8 cellular contexts compared by ENCODE assay signal in genomic region chr4:101279377-101279871, GRCh38.
DNase-seq lines count a peak whose midpoint lies in the region; ATAC-seq lines count a peak whose summit lies in the region.

No MANE protein-coding gene starts in this region.

- DNase-seq in stimulated activated CD4-positive, alpha-beta T cell treated with anti-CD3 and anti-CD28 coated beads, Interleukin-1b, Interleukin-23, amount 100 ng/mL, for 48 hours = peak; percentile 5
- DNase-seq in stimulated activated CD4-positive, alpha-beta T cell treated with anti-CD3 and anti-CD28 coated beads, Interleukin-12 subunit alpha, Interleukin-12 subunit beta, amount 100 ng/mL, for 4 hours = no peak
- DNase-seq in activated CD8-positive, alpha-beta T cell treated with anti-CD3 and anti-CD28 coated beads, Interleukin-2, amount 10 ng/mL, durations not matched to agents 7 days and 5 days = peak; percentile 23
- DNase-seq in left kidney (ENCODE audit: low read depth, low spot score) = peak; percentile 31
- no peak for DNase-seq in HT-29 (ENCODE audit: low spot score)
- DNase-seq in stimulated activated CD8-positive, alpha-beta memory T cell treated with anti-CD3 and anti-CD28 coated beads, Interleukin-4, amount 100 ng/mL, for 48 hours = no peak
- DNase-seq in stimulated activated CD4-positive, alpha-beta T cell treated with anti-CD3 and anti-CD28 coated beads, Interleukin-15, amount 100 ng/mL, for 24 hours = no peak

- POLR2A ChIA-PET in activated CD8-positive, alpha-beta T cell treated with anti-CD3 and anti-CD28 coated beads, Interleukin-2, amount 10 ng/mL, durations not matched to agents 7 days and 5 days (lab: Charles Lee) = interaction anchor here (0.6 to 1.1 kb wide), 2 partner anchors 8 to 143 kb away, joined by 3 read pairs; no protein-coding TSS in a partner anchor

- no peaks in the 10 kb centered on the region for H3K27me3 Mint-ChIP-seq in activated CD8-positive, alpha-beta T cell treated with anti-CD3 and anti-CD28 coated beads, Interleukin-2, amount 10 ng/mL, durations not matched to agents 7 days and 5 days (ENCODE audit: low read depth)

- no peak overlapping the region for H3K4me3 Mint-ChIP-seq in activated CD8-positive, alpha-beta T cell treated with anti-CD3 and anti-CD28 coated beads, Interleukin-2, amount 10 ng/mL, durations not matched to agents 7 days and 5 days

- ATAC-seq in HG03135 (IDR thresholded peaks at IDR 0.05; ENCODE audit: unreplicated experiment) = peak; percentile 71
- no peak for ATAC-seq in activated CD8-positive, alpha-beta T cell treated with anti-CD3 and anti-CD28 coated beads, Interleukin-2, amount 10 ng/mL, durations not matched to agents 7 days and 5 days

- H3K27ac Mint-ChIP-seq in activated CD8-positive, alpha-beta T cell treated with anti-CD3 and anti-CD28 coated beads, Interleukin-2, amount 10 ng/mL, durations not matched to agents 7 days and 5 days = peak overlapping the region; percentile 22

- peaks cover 4% of the 10 kb centered on the region for H3K9me3 Mint-ChIP-seq in activated CD8-positive, alpha-beta T cell treated with anti-CD3 and anti-CD28 coated beads, Interleukin-2, amount 10 ng/mL, durations not matched to agents 7 days and 5 days (ENCODE audit: insufficient read depth)

- CTCF ChIA-PET in activated CD8-positive, alpha-beta T cell treated with anti-CD3 and anti-CD28 coated beads, Interleukin-2, amount 10 ng/mL, durations not matched to agents 7 days and 5 days (lab: Charles Lee) = no interaction called here

- H3K36me3 Mint-ChIP-seq in activated CD8-positive, alpha-beta T cell treated with anti-CD3 and anti-CD28 coated beads, Interleukin-2, amount 10 ng/mL, durations not matched to agents 7 days and 5 days (ENCODE audit: low read depth) = peaks cover 7% of the 10 kb centered on the region

- peaks cover 32% of the 10 kb centered on the region for H3K4me1 Mint-ChIP-seq in activated CD8-positive, alpha-beta T cell treated with anti-CD3 and anti-CD28 coated beads, Interleukin-2, amount 10 ng/mL, durations not matched to agents 7 days and 5 days (ENCODE audit: low read depth)

Comparison
In these comparisons a context has a peak if more than half of its experiments do, and no peak if none do; other contexts are left out.
1. DNase-seq: peak in stimulated activated CD4-positive, alpha-beta T cell treated with anti-CD3 and anti-CD28 coated beads, Interleukin-1b, Interleukin-23, amount 100 ng/mL, for 48 hours (single experiment), activated CD8-positive, alpha-beta T cell treated with anti-CD3 and anti-CD28 coated beads, Interleukin-2, amount 10 ng/mL, durations not matched to agents 7 days and 5 days (single experiment) and left kidney (single experiment); none in stimulated activated CD4-positive, alpha-beta T cell treated with anti-CD3 and anti-CD28 coated beads, Interleukin-12 subunit alpha, Interleukin-12 subunit beta, amount 100 ng/mL, for 4 hours (single experiment), HT-29 (single experiment), stimulated activated CD8-positive, alpha-beta memory T cell treated with anti-CD3 and anti-CD28 coated beads, Interleukin-4, amount 100 ng/mL, for 48 hours (single experiment) and stimulated activated CD4-positive, alpha-beta T cell treated with anti-CD3 and anti-CD28 coated beads, Interleukin-15, amount 100 ng/mL, for 24 hours (single experiment).